ENCODE assay signal across 8 cellular contexts in genomic region chr18:42113529-42114191, GRCh38.
DNase-seq lines count a peak whose midpoint lies in the region; ATAC-seq and TF ChIP-seq lines count a peak whose summit lies in the region.

No MANE protein-coding gene starts in this region.

- no peak overlapping the region for H3K4me3 ChIP-seq in NB4 (ENCODE audit: low read depth, low read length)

- no peaks in the 10 kb centered on the region for H3K9me3 Mint-ChIP-seq in effector memory CD8-positive, alpha-beta T cell

- TF ChIP-seq CTCF in NB4 (IDR thresholded peaks at IDR 0.05; ENCODE audit: low read depth, low read length), result no peak

- peaks cover 10 to 13% of the 10 kb centered on the region in 2 donors for H3K4me1 Mint-ChIP-seq in effector memory CD8-positive, alpha-beta T cell (ENCODE audit: low read depth in 2 of 2)

- DNase-seq in EH (ENCODE audit: low read depth) (peak; percentile 59), NB4 (ENCODE audit: low read depth) (peak; percentile 70), stromal cell of bone marrow (ENCODE audit: low read depth) (peak; percentile 10), D341Med (ENCODE audit: low spot score) (no peak)
- no peak for DNase-seq in effector memory CD8-positive, alpha-beta T cell
- DNase-seq in effector CD8-positive, alpha-beta T cell (lab: John Stamatoyannopoulos, UW), result no peak
- no peak for DNase-seq in activated CD4-positive, alpha-beta T cell treated with anti-CD3 and anti-CD28 coated beads for 4 hours

- TF ChIP-seq POLR2A in NB4 (IDR thresholded peaks at IDR 0.05; ENCODE audit: extremely low read depth, insufficient read length), result no peak

- H3K27me3 Mint-ChIP-seq in effector memory CD8-positive, alpha-beta T cell, result peaks cover 3 to 7% of the 10 kb centered on the region in 2 donors

- H3K36me3 Mint-ChIP-seq in effector memory CD8-positive, alpha-beta T cell (ENCODE audit: insufficient read depth), result peaks cover 3% of the 10 kb centered on the region

- ATAC-seq in GM21786 (IDR thresholded peaks at IDR 0.05; ENCODE audit: unreplicated experiment), result peak; percentile 66
- peak; percentile 41 for ATAC-seq in effector memory CD8-positive, alpha-beta T cell (replicated peaks)

- H3K27ac Mint-ChIP-seq in effector memory CD8-positive, alpha-beta T cell, result peak overlapping the region; percentile 78 to 80

- peak overlapping the region in 1 of 2 donors; percentile 28 for H3K4me3 Mint-ChIP-seq in effector memory CD8-positive, alpha-beta T cell

Comparison
In these comparisons a context has a peak if more than half of its experiments do, and no peak if none do; other contexts are left out.
1. DNase-seq: peak in EH (single experiment), NB4 (single experiment) and stromal cell of bone marrow (single experiment); none in effector memory CD8-positive, alpha-beta T cell (0 of 3), effector CD8-positive, alpha-beta T cell (single experiment), activated CD4-positive, alpha-beta T cell treated with anti-CD3 and anti-CD28 coated beads for 4 hours (0 of 2) and D341Med (single experiment).